In the genomic region with DNA sequence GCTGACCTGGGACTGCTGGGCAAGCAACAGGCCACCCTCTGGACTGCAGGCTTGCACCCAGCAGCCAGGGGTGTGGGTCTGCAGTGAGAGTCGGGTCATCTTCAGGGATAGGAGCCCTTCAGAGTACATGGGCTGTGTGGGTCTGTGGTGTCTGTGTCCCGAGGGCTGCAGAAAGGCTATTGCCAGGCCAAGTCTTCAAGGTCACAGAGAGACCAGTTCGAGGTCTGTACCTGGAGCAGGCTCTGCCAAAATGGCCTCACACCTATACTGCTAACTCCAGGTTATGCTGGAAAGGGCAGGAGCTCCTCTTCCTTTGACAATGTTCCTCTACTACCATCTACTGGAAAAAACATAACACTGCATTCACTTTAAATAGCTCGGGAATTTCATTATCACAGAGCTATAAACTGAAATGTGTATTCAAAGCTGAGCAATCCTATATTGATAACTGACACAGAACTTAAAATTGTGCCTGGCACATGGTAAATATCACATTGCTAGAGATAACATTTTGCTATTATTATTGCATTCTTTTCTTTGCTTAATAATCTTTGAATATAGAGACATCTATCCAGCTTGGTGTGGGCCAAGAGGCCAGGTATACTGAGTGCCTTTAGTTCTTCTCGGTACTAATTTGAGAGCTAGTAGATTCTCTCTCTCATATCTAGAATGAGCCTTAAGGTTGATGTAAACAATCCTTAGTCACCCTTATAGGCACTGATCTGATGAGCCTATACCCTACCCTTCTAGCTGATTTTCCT, we compare ENCODE assay signal across 8 cellular contexts. TPM values are rescaled to one million over a fixed set of nuclear protein-coding genes. Genes with fewer than 3 reads are reported as not detected.
DNase-seq lines count a peak whose midpoint lies in the region; ATAC-seq, FAIRE-seq and TF ChIP-seq lines count a peak whose summit lies in the region.

No MANE protein-coding gene starts in this region.

- TF ChIP-seq EP300 in neural cell (conservative IDR thresholded peaks at IDR 0.05; ENCODE audit: poor library complexity, severe bottlenecking) = no peak

- no peaks in the 10 kb centered on the region for H3K9me3 Mint-ChIP-seq in activated CD4-positive, alpha-beta T cell treated with anti-CD3 and anti-CD28 coated beads, Interleukin-2, amount 10 ng/mL, durations not matched to agents 24 days and 14 days

- no peaks in the 10 kb centered on the region for H3K36me3 Mint-ChIP-seq in activated CD4-positive, alpha-beta T cell treated with anti-CD3 and anti-CD28 coated beads, Interleukin-2, amount 10 ng/mL, durations not matched to agents 24 days and 14 days (ENCODE audit: low read depth)

- TF ChIP-seq RAD21 in neural cell (conservative IDR thresholded peaks at IDR 0.05) = peak; percentile 96

- H2AFZ ChIP-seq in KMS-11 (ENCODE audit: low read depth) = peak overlapping the region; percentile 24; the same call in 1 of the 2 replicates
- no peak overlapping the region for H2AFZ ChIP-seq in neural cell (ENCODE audit: low read depth, low read length)

- no peaks in the 10 kb centered on the region for H4K20me1 ChIP-seq in KMS-11 (ENCODE audit: insufficient read depth)
- H4K20me1 ChIP-seq in neural cell (ENCODE audit: insufficient read depth) = no peaks in the 10 kb centered on the region

- no peaks in the 10 kb centered on the region for H3K36me3 ChIP-seq in KMS-11 (ENCODE audit: insufficient read depth)
- no peaks in the 10 kb centered on the region for H3K36me3 ChIP-seq in neural cell (ENCODE audit: insufficient read depth, low read length)

- DNase-seq in COLO668 (lab: John Stamatoyannopoulos, UW; ENCODE audit: unreplicated experiment) (peak; percentile 16), RCC 7860 (ENCODE audit: low spot score) (peak; percentile 51), erythroblast (lab: John Stamatoyannopoulos, UW) (peak; percentile 35 to 37)
- no peak for DNase-seq in activated CD4-positive, alpha-beta T cell treated with anti-CD3 and anti-CD28 coated beads, Interleukin-2, amount 10 ng/mL, durations not matched to agents 24 days and 14 days

- H3K9me2 ChIP-seq in neural cell (ENCODE audit: insufficient read depth, low read length) = no peaks in the 10 kb centered on the region

- H3K27me3 ChIP-seq in KMS-11 (ENCODE audit: insufficient read depth, low read depth) (no peaks in the 10 kb centered on the region), neural cell (ENCODE audit: insufficient read depth, low read depth, low read length) (no peaks in the 10 kb centered on the region)

- no peak overlapping the region for H3K9ac ChIP-seq in KMS-11
- peak overlapping the region; percentile 7 for H3K9ac ChIP-seq in neural cell (ENCODE audit: low read length)

- TF ChIP-seq CTCF in KMS-11 (conservative IDR thresholded peaks at IDR 0.05; ENCODE audit: low read depth, low read length) (peak; percentile 83), neural cell (IDR thresholded peaks at IDR 0.05; ENCODE audit: poor library complexity, severe bottlenecking) (peak; percentile 95)

- H3K4me3 ChIP-seq in KMS-11 (IDR thresholded peaks at IDR 0.05; ENCODE audit: insufficient read depth, low read depth, low read length) (no peak overlapping the region), neural cell (ENCODE audit: low read length) (no peak overlapping the region)

- TF ChIP-seq POLR2A in erythroblast (IDR thresholded peaks at IDR 0.05; ENCODE audit: low read length) = no peak

- no peak overlapping the region for H3K27ac ChIP-seq in KMS-11
- H3K27ac ChIP-seq in neural cell (ENCODE audit: low read length) = no peak overlapping the region

- no peak overlapping the region for H3K27ac Mint-ChIP-seq in activated CD4-positive, alpha-beta T cell treated with anti-CD3 and anti-CD28 coated beads, Interleukin-2, amount 10 ng/mL, durations not matched to agents 24 days and 14 days

- intact Hi-C loops in activated CD4-positive, alpha-beta T cell treated with anti-CD3 and anti-CD28 coated beads, Interleukin-2, amount 10 ng/mL, durations not matched to agents 24 days and 14 days (cut with micrococcal nuclease) = loop anchor here (2.0 to 10.0 kb wide), 2 partner anchors 410 to 768 kb away; no protein-coding TSS in a partner anchor

- H3F3A ChIP-seq in neural cell (ENCODE audit: insufficient read depth, low read length, poor library complexity, severe bottlenecking) = no peaks in the 10 kb centered on the region

- peaks cover 13% of the 10 kb centered on the region for H3K4me1 ChIP-seq in KMS-11 (ENCODE audit: low read depth, poor library complexity, severe bottlenecking)

- no peaks in the 10 kb centered on the region for H3K79me2 ChIP-seq in KMS-11 (ENCODE audit: insufficient read depth, low read depth)
- no peaks in the 10 kb centered on the region for H3K79me2 ChIP-seq in neural cell (replicated peaks; ENCODE audit: insufficient read depth, low read length)

- ATAC-seq in GM18909 (IDR thresholded peaks at IDR 0.05; ENCODE audit: poor library complexity, unreplicated experiment) (peak; percentile 72), GM18873 (IDR thresholded peaks at IDR 0.05; ENCODE audit: low FRiP score, unreplicated experiment) (no peak)

- no peaks in the 10 kb centered on the region for H3K4me1 Mint-ChIP-seq in activated CD4-positive, alpha-beta T cell treated with anti-CD3 and anti-CD28 coated beads, Interleukin-2, amount 10 ng/mL, durations not matched to agents 24 days and 14 days

- FAIRE-seq in RCC 7860 (lab: Jason Lieb, UNC) = peak; percentile 60

- H3K27me3 Mint-ChIP-seq in activated CD4-positive, alpha-beta T cell treated with anti-CD3 and anti-CD28 coated beads, Interleukin-2, amount 10 ng/mL, durations not matched to agents 24 days and 14 days = peaks cover 2% of the 10 kb centered on the region

- H3K4me3 Mint-ChIP-seq in activated CD4-positive, alpha-beta T cell treated with anti-CD3 and anti-CD28 coated beads, Interleukin-2, amount 10 ng/mL, durations not matched to agents 24 days and 14 days = no peak overlapping the region

- no peaks in the 10 kb centered on the region for H3K9me3 ChIP-seq in neural cell (ENCODE audit: low read length)

- no peak overlapping the region for H3K4me2 ChIP-seq in KMS-11
- no peak overlapping the region for H3K4me2 ChIP-seq in neural cell (ENCODE audit: low read length)

TF ChIP-seq in neural cell, 6 proteins besides CTCF, POLR2A, EP300 and RAD21:
- TF ChIP-seq, protein P1, sequence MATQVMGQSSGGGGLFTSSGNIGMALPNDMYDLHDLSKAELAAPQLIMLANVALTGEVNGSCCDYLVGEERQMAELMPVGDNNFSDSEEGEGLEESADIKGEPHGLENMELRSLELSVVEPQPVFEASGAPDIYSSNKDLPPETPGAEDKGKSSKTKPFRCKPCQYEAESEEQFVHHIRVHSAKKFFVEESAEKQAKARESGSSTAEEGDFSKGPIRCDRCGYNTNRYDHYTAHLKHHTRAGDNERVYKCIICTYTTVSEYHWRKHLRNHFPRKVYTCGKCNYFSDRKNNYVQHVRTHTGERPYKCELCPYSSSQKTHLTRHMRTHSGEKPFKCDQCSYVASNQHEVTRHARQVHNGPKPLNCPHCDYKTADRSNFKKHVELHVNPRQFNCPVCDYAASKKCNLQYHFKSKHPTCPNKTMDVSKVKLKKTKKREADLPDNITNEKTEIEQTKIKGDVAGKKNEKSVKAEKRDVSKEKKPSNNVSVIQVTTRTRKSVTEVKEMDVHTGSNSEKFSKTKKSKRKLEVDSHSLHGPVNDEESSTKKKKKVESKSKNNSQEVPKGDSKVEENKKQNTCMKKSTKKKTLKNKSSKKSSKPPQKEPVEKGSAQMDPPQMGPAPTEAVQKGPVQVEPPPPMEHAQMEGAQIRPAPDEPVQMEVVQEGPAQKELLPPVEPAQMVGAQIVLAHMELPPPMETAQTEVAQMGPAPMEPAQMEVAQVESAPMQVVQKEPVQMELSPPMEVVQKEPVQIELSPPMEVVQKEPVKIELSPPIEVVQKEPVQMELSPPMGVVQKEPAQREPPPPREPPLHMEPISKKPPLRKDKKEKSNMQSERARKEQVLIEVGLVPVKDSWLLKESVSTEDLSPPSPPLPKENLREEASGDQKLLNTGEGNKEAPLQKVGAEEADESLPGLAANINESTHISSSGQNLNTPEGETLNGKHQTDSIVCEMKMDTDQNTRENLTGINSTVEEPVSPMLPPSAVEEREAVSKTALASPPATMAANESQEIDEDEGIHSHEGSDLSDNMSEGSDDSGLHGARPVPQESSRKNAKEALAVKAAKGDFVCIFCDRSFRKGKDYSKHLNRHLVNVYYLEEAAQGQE (IDR thresholded peaks at IDR 0.05; ENCODE audit: borderline replicate concordance) = no peak
- TF ChIP-seq TAF1 (IDR thresholded peaks at IDR 0.05; ENCODE audit: low read depth) = no peak
- peak; percentile 89 for TF ChIP-seq SMC3 (conservative IDR thresholded peaks at IDR 0.05; ENCODE audit: poor library complexity)
- TF ChIP-seq EZH2 (IDR thresholded peaks at IDR 0.05; ENCODE audit: borderline replicate concordance, insufficient read depth, low read length, poor library complexity, severe bottlenecking) = no peak
- TF ChIP-seq MXI1 (conservative IDR thresholded peaks at IDR 0.05; ENCODE audit: poor library complexity, severe bottlenecking) = no peak
- no peak for TF ChIP-seq POLR2AphosphoS5 (IDR thresholded peaks at IDR 0.05)
TF ChIP-seq in neural cell: peak in this region for 1.

RNA-seq across cellular contexts. Expression of a gene that starts 6.9 kb away (rescaled TPM):
- 9.6 and 24.9 TPM in 2 replicates for polyA plus RNA-seq in neural cell
- 76.2 and 99.9 TPM in 2 replicates for polyA minus RNA-seq in neural cell
- total RNA-seq in activated CD4-positive, alpha-beta T cell treated with anti-CD3 and anti-CD28 coated beads, Interleukin-2, amount 10 ng/mL, durations not matched to agents 24 days and 14 days = 0.57 TPM in 1 of 2 replicates, not detected in the other
